Comparison of ENCODE assay signal across 25 cellular contexts in genomic region chr19:2777952-2778683, GRCh38. TPM values are rescaled to one million over a fixed set of nuclear protein-coding genes. Genes with fewer than 3 reads are reported as not detected.
DNase-seq lines count a peak whose midpoint lies in the region; ATAC-seq, FAIRE-seq and TF ChIP-seq lines count a peak whose summit lies in the region.
"Had no signal": no experiment of that assay in that cellular context is flagged by ENCODE, and none has a peak within 500 bp of the region (broad histone marks: within the 10 kb centered on the region; RNA-seq: fewer than 3 reads in every experiment).

No MANE protein-coding gene starts in this region.

- peaks cover 54% of the 10 kb centered on the region for H3K4me1 Mint-ChIP-seq in activated CD4-positive, alpha-beta T cell treated with anti-CD3 and anti-CD28 coated beads for 36 hours
- H3K4me1 Mint-ChIP-seq in neural crest cell, result peaks cover 36% of the 10 kb centered on the region

- no peak for FAIRE-seq in RCC 7860 (lab: Jason Lieb, UNC)
- FAIRE-seq: G401.6, islet of Langerhans had no signal

- no peaks in the 10 kb centered on the region for H3K9me3 Mint-ChIP-seq in activated CD4-positive, alpha-beta T cell treated with anti-CD3 and anti-CD28 coated beads for 36 hours (ENCODE audit: low read depth)
- no peaks in the 10 kb centered on the region for H3K9me3 Mint-ChIP-seq in neural crest cell
- H3K9me3 Mint-ChIP-seq: T-cell had no signal

- H3K4me3 Mint-ChIP-seq in activated CD4-positive, alpha-beta T cell treated with anti-CD3 and anti-CD28 coated beads for 36 hours, result no peak overlapping the region
- H3K4me3 Mint-ChIP-seq in neural crest cell, result peak overlapping the region; percentile 69
- H3K4me3 Mint-ChIP-seq: T-cell had no signal

- CTCF ChIA-PET in activated CD4-positive, alpha-beta T cell treated with anti-CD3 and anti-CD28 coated beads for 36 hours (lab: Charles Lee), result interaction anchor here (0.6 to 1.8 kb wide), 2 partner anchors 42 to 118 kb away, joined by 3 to 4 read pairs; partner anchors contain the start of gene ZNF554

- DNase-seq in activated CD4-positive, alpha-beta T cell treated with anti-CD3 and anti-CD28 coated beads for 36 hours, result no peak
- DNase-seq in activated CD4-positive, alpha-beta T cell treated with anti-CD3 and anti-CD28 coated beads for 4 hours, result no peak
- peak; percentile 72 for DNase-seq in D341Med (ENCODE audit: low spot score)
- no peak for DNase-seq in neural crest cell (ENCODE audit: low read depth, low spot score)
- no peak for DNase-seq in kidney tubule cell (ENCODE audit: low spot score)
- no peak for DNase-seq in RCC 7860 (ENCODE audit: low spot score)
- DNase-seq in activated CD4-positive, CD25-positive, alpha-beta regulatory T cell treated with anti-CD3 and anti-CD28 coated beads, Interleukin-2, amount 50 U/mL, for 72 hours, result no peak
- DNase-seq: 8988T; activated CD4-positive, alpha-beta T cell treated with anti-CD3 and anti-CD28 coated beads, Interleukin-2, amount 50 U/mL, for 48 hours; activated gamma-delta T cell treated with Interleukin-2 at 50 U/mL for 16 hours; activated T-cell treated with anti-CD3 and anti-CD28 coated beads for 4 hours; colonic mucosa; DMS53; mucosa of descending colon; NCI-H2171; NCI-H510A treated with DMSO at 0.1 percent for 48 hours; stimulated activated CD8-positive, alpha-beta memory T cell treated with anti-CD3 and anti-CD28 coated beads, Interleukin-4, amount 100 ng/mL, for 48 hours; T-cell; upper lobe of right lung had no signal

- no peak for ATAC-seq in activated CD4-positive, alpha-beta T cell treated with anti-CD3 and anti-CD28 coated beads for 36 hours
- ATAC-seq: mucosa of descending colon, T-cell, upper lobe of right lung had no signal

- peaks cover 19% of the 10 kb centered on the region for H3K36me3 Mint-ChIP-seq in activated CD4-positive, alpha-beta T cell treated with anti-CD3 and anti-CD28 coated beads for 36 hours (ENCODE audit: low read depth)
- H3K36me3 Mint-ChIP-seq in neural crest cell (ENCODE audit: low read depth), result peaks cover 12% of the 10 kb centered on the region

- no peak for TF ChIP-seq CTCF in neural crest cell (conservative IDR thresholded peaks at IDR 0.05)

- H3K27ac ChIP-seq in angular gyrus (ENCODE audit: low read depth, low read length), result peak overlapping the region; percentile 75
- H3K27ac ChIP-seq: colonic mucosa, KMS-11, prostate gland, SJSA1, upper lobe of right lung had no signal

- H3K27me3 Mint-ChIP-seq in activated CD4-positive, alpha-beta T cell treated with anti-CD3 and anti-CD28 coated beads for 36 hours, result no peaks in the 10 kb centered on the region
- H3K27me3 Mint-ChIP-seq in neural crest cell (ENCODE audit: low read depth), result no peaks in the 10 kb centered on the region
- H3K27me3 Mint-ChIP-seq: T-cell had no signal

- H3K27ac Mint-ChIP-seq in activated CD4-positive, alpha-beta T cell treated with anti-CD3 and anti-CD28 coated beads for 36 hours, result peak overlapping the region; percentile 63
- H3K27ac Mint-ChIP-seq in neural crest cell (ENCODE audit: unreplicated experiment), result no peak overlapping the region
- H3K27ac Mint-ChIP-seq: T-cell had no signal

- intact Hi-C loops in activated CD4-positive, alpha-beta T cell treated with anti-CD3 and anti-CD28 coated beads for 36 hours (cut with DNase I, micrococcal nuclease), result no loop called here

- POLR2A ChIA-PET in activated CD4-positive, alpha-beta T cell treated with anti-CD3 and anti-CD28 coated beads for 36 hours (lab: Charles Lee), result no interaction called here

RNA-seq across cellular contexts. Expression of gene SGTA, which starts 5.0 kb away (rescaled TPM):
- total RNA-seq in activated CD4-positive, alpha-beta T cell treated with anti-CD3 and anti-CD28 coated beads for 36 hours, result 10 to 100 TPM; 53.0 to 62.2 TPM
- total RNA-seq in neural crest cell, result 89.9 and 95.1 TPM in 2 replicates

RNA-seq across cellular contexts. Expression of gene THOP1, which starts 7.2 kb away (rescaled TPM):
- 100 to 1,000 TPM; 135 to 144 TPM for total RNA-seq in activated CD4-positive, alpha-beta T cell treated with anti-CD3 and anti-CD28 coated beads for 36 hours
- 171 and 173 TPM in 2 replicates for total RNA-seq in neural crest cell

RNA-seq across cellular contexts. Expression of gene SLC39A3, which starts 38.3 kb away (rescaled TPM):
- total RNA-seq in activated CD4-positive, alpha-beta T cell treated with anti-CD3 and anti-CD28 coated beads for 36 hours, result 10 to 100 TPM; 26.6 to 46.0 TPM
- 43.0 and 43.1 TPM in 2 replicates for total RNA-seq in neural crest cell

RNA-seq across cellular contexts. Expression of gene ZNF554, which starts 41.5 kb away (rescaled TPM):
- 1 to 10 TPM; 1.9 to 2.3 TPM for total RNA-seq in activated CD4-positive, alpha-beta T cell treated with anti-CD3 and anti-CD28 coated beads for 36 hours
- total RNA-seq in neural crest cell, result 8.6 and 9.0 TPM in 2 replicates

RNA-seq across cellular contexts. Expression of gene DIRAS1, which starts 56.9 kb away (rescaled TPM):
- total RNA-seq in activated CD4-positive, alpha-beta T cell treated with anti-CD3 and anti-CD28 coated beads for 36 hours, result under 1 TPM; 0.21 to 0.33 TPM
- total RNA-seq in neural crest cell, result 19.9 and 24.4 TPM in 2 replicates
- total RNA-seq: SJSA1 had no signal
